Comparison of ENCODE assay signal across 23 cellular contexts in the genomic region with DNA sequence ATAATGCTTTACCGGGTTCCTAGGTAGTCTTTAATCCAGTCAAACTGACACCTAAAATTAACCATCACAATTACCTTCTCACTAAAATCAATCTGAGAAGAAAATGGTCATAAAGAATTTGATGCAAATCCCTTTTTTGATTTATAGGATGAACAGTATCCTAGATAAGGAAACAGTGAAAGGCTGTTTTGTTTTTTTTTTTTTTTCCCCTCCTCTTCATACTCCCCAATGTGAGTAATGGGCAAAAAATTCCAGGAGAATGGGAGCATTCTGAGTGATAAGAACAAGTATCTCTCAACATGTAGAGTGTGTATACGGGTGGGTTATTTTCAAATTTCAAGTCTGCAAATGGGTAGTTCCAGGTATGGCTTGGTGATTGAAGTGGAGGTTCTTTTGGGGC.
"Had no signal": no experiment of that assay in that cellular context is flagged by ENCODE, and none has a peak within 500 bp of the region (broad histone marks: within the 10 kb centered on the region; RNA-seq: fewer than 3 reads in every experiment).

No MANE protein-coding gene starts in this region.

- H3K9me3 Mint-ChIP-seq: activated B cell treated with CpG ODN at 0.5 μM for 24 hours; activated naive CD4-positive, alpha-beta T cell treated with anti-CD3 and anti-CD28 coated beads, Interleukin-2, amount 10 ng/mL, durations not matched to agents 7 days and 5 days; central memory CD8-positive, alpha-beta T cell; immature natural killer cell; nephron progenitor cell had no signal

- H3K9me3 ChIP-seq: breast epithelium, lower lobe of right lung, mucosa of descending colon, upper lobe of right lung had no signal

- H3K4me1 ChIP-seq: breast epithelium, parathyroid adenoma, upper lobe of right lung had no signal

- H3K4me3 ChIP-seq: breast epithelium, lower lobe of right lung, mucosa of descending colon, upper lobe of right lung had no signal

- H3K36me3 Mint-ChIP-seq: immature natural killer cell had no signal

- H3K36me3 ChIP-seq: breast epithelium, lower lobe of right lung, upper lobe of right lung had no signal

- DNase-seq: activated B cell treated with CpG ODN at 0.5 μM for 24 hours; activated CD4-positive, alpha-beta T cell treated with anti-CD3 and anti-CD28 coated beads for 4 hours; activated CD8-positive, alpha-beta T cell treated with anti-CD3 and anti-CD28 coated beads for 36 hours; activated effector memory CD4-positive, alpha-beta T cell treated with Interleukin-2 at 50 U/mL for 16 hours; activated naive CD4-positive, alpha-beta T cell treated with anti-CD3 and anti-CD28 coated beads, Interleukin-2, amount 10 ng/mL, durations not matched to agents 7 days and 5 days; activated T-cell treated with anti-CD3 and anti-CD28 coated beads, Interleukin-2, amount 50 U/mL, for 1 hour; amniotic stem cell; effector memory CD4-positive, alpha-beta T cell; foreskin keratinocyte; immature natural killer cell; lower lobe of right lung; mesendoderm; mucosa of descending colon; nephron progenitor cell; nucleus accumbens; right cardiac atrium; stimulated activated CD4-positive, alpha-beta T cell treated with anti-CD3 and anti-CD28 coated beads, Interleukin-4, amount 100 ng/mL, for 24 hours; stimulated activated naive CD4-positive, alpha-beta T cell treated with Interleukin-2 at 50 U/mL for 16 hours; T1000; upper lobe of right lung had no signal

- H3K27ac Mint-ChIP-seq: activated B cell treated with CpG ODN at 0.5 μM for 24 hours; activated CD8-positive, alpha-beta T cell treated with anti-CD3 and anti-CD28 coated beads for 36 hours; nephron progenitor cell had no signal

- H3K27me3 Mint-ChIP-seq: activated B cell treated with CpG ODN at 0.5 μM for 24 hours; activated CD8-positive, alpha-beta T cell treated with anti-CD3 and anti-CD28 coated beads for 36 hours; activated naive CD4-positive, alpha-beta T cell treated with anti-CD3 and anti-CD28 coated beads, Interleukin-2, amount 10 ng/mL, durations not matched to agents 7 days and 5 days; central memory CD8-positive, alpha-beta T cell had no signal

- H3K27me3 ChIP-seq: breast epithelium, foreskin keratinocyte, upper lobe of right lung had no signal

- H3K27ac ChIP-seq: foreskin keratinocyte, parathyroid adenoma, upper lobe of right lung had no signal

- H3K4me3 Mint-ChIP-seq: activated B cell treated with CpG ODN at 0.5 μM for 24 hours; activated CD8-positive, alpha-beta T cell treated with anti-CD3 and anti-CD28 coated beads for 36 hours; activated naive CD4-positive, alpha-beta T cell treated with anti-CD3 and anti-CD28 coated beads, Interleukin-2, amount 10 ng/mL, durations not matched to agents 7 days and 5 days; central memory CD8-positive, alpha-beta T cell; immature natural killer cell; nephron progenitor cell had no signal
